ENCODE assay signal across 9 cellular contexts in the genomic region with DNA sequence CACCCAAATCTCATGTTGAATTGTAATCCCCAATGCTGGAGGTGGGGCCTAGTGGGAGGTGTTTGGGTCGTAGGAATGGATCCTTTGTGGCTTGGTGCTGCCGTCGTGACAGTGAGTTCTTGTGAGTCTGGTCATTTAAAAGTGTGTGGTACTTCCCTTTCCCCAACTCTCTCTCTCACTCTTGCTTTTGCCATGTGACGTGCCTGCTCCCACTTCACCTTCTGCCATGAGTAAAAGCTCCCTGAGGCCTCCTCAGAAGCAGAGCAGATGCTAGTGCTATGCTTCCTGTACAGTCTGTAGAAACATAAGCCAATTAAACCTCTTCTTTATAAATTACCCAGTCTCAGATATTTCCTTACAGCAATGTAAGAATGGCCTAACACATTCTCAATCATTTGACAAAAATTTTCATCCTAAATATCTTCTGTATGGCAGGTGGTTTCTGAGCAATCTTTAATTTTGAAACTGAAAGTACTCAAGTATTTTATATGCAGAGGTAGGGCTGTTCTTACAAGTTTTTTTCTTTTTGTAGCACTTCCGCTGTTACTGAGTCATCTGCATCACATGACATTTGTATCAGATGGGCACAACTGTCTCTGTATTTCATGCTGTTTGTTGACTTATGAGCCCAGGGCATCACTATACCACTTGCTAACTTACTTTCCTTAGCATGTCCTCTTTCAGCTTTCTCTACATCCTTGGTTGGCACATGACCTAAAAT. TPM values are rescaled to one million over a fixed set of nuclear protein-coding genes. Genes with fewer than 3 reads are reported as not detected.
DNase-seq lines count a peak whose midpoint lies in the region; ATAC-seq, FAIRE-seq and TF ChIP-seq lines count a peak whose summit lies in the region.
"Had no signal": no experiment of that assay in that cellular context is flagged by ENCODE, and none has a peak within 500 bp of the region (broad histone marks: within the 10 kb centered on the region; RNA-seq: fewer than 3 reads in every experiment).

No MANE protein-coding gene starts in this region.

- DNase-seq in DMS53 treated with DMSO at 0.1 percent for 48 hours (lab: John Stamatoyannopoulos, UW; ENCODE audit: unreplicated experiment) (peak; percentile 6), NCI-H226 (peak; percentile 71), amniotic stem cell (lab: John Stamatoyannopoulos, UW) (peak; percentile 6), HepG2 (ENCODE audit: low spot score) (no peak), NOMO-1 treated with DMSO at 0.1 percent for 48 hours (lab: John Stamatoyannopoulos, UW; ENCODE audit: unreplicated experiment) (no peak), iPS-NIHi7 (ENCODE audit: extremely low spot score) (no peak), mucosa of gallbladder (ENCODE audit: low spot score) (no peak)

- POLR2A ChIA-PET in HepG2 (lab: Yijun Ruan, JAX), result no interaction called here

- no peaks in the 10 kb centered on the region for H3K9me3 ChIP-seq in HepG2 (ENCODE audit: low read length)

- no peak overlapping the region for H3K4me3 ChIP-seq in HepG2 (replicated peaks in 1 of 3; ENCODE audit: insufficient read depth in 1 of 3, low read depth in 2 of 3, low read length in 3 of 3)

- H3K4me2 ChIP-seq in HepG2 (ENCODE audit: low read depth, low read length), result peak overlapping the region; percentile 18; the same call in 1 of the 2 replicates

- ATAC-seq in GM21786 (IDR thresholded peaks at IDR 0.05; ENCODE audit: unreplicated experiment) (peak; percentile 91), HepG2 (no peak)
- ATAC-seq: HCT116 had no signal

- 12% methylated on average over 5 of the region's 5 CpGs for WGBS in HepG2 (ENCODE audit: low lambda C conversion rate)

- no peaks in the 10 kb centered on the region for H3K79me2 ChIP-seq in HepG2 (ENCODE audit: insufficient read depth, low read length)

- TF ChIP-seq EP300 in HepG2 (IDR thresholded peaks at IDR 0.05; ENCODE audit: low read depth in 2 of 2, low read length in 2 of 2), result no peak
- TF ChIP-seq EP300 in HepG2 (CRISPR knock-in tag; IDR thresholded peaks at IDR 0.05; ENCODE audit: borderline replicate concordance), result no peak

- TF ChIP-seq CTCF in HepG2 (CRISPR knock-in tag; IDR thresholded peaks at IDR 0.05), result no peak

- TF ChIP-seq POLR2A in HepG2 (IDR thresholded peaks at IDR 0.05; ENCODE audit: insufficient read depth in 1 of 2, low read depth in 2 of 2, low read length in 2 of 2), result no peak

- no peak for TF ChIP-seq RAD21 in HepG2 (CRISPR knock-in tag; IDR thresholded peaks at IDR 0.05)

- no peak overlapping the region for H2AFZ ChIP-seq in HepG2 (ENCODE audit: low read length)

- no peaks in the 10 kb centered on the region for H3K4me1 ChIP-seq in HepG2 (ENCODE audit: insufficient read depth, low read length)

- no peak overlapping the region for H3K27ac ChIP-seq in HepG2 (ENCODE audit: extremely low read length, insufficient read depth, low read length)

- no peaks in the 10 kb centered on the region for H3K36me3 ChIP-seq in HepG2 (replicated peaks in 1 of 2; ENCODE audit: control insufficient read depth in 1 of 2, insufficient read depth in 2 of 2, low read length in 2 of 2)

- no peak for FAIRE-seq in HepG2 (lab: Jason Lieb, UNC)

- no peaks in the 10 kb centered on the region for H4K20me1 ChIP-seq in HepG2 (ENCODE audit: insufficient read depth, low read length)

- no TSS peak for BruUV-seq in HepG2 (replicated peaks; lab: Mats Ljungman, UMichigan)

- in situ Hi-C loops in HepG2 (cut with HindIII; ENCODE audit: extremely low pct_ligation_motif_present, low pct_unique_long_range_greater_than_20kb), result no loop called here

- CTCF ChIA-PET in HepG2 (lab: Yijun Ruan, JAX; ENCODE audit: low intra/inter-chr PET ratio, low total read pairs), result no interaction called here

- peaks cover 0 to 7% of the 10 kb centered on the region in 2 experiments; a peak in 1 of 5 replicates for H3K27me3 ChIP-seq in HepG2 (ENCODE audit: control insufficient read depth in 1 of 2, insufficient read depth in 2 of 2, low read length in 2 of 2)

- intact Hi-C loops in HepG2 (cut with micrococcal nuclease; ENCODE audit: unreplicated experiment), result no loop called here

- no peak overlapping the region for H3K9ac ChIP-seq in HepG2 (ENCODE audit: insufficient read depth, low read depth, low read length)

TF ChIP-seq in HepG2, 621 proteins besides CTCF, POLR2A, EP300 and RAD21:
- TF ChIP-seq, protein P1, sequence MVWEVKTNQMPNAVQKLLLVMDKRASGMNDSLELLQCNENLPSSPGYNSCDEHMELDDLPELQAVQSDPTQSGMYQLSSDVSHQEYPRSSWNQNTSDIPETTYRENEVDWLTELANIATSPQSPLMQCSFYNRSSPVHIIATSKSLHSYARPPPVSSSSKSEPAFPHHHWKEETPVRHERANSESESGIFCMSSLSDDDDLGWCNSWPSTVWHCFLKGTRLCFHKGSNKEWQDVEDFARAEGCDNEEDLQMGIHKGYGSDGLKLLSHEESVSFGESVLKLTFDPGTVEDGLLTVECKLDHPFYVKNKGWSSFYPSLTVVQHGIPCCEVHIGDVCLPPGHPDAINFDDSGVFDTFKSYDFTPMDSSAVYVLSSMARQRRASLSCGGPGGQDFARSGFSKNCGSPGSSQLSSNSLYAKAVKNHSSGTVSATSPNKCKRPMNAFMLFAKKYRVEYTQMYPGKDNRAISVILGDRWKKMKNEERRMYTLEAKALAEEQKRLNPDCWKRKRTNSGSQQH (CRISPR knock-in tag; IDR thresholded peaks at IDR 0.05; ENCODE audit: low read depth), result no peak
- TF ChIP-seq FOSL2 (CRISPR knock-in tag; IDR thresholded peaks at IDR 0.05), result peak; percentile 11; the same call in 1 of the 2 replicates

RNA-seq across cellular contexts. Expression of a gene that starts 8.8 kb away (rescaled TPM):
- not detected in 2 replicates for total RNA-seq in HepG2 (2016; rRNA removed; fragmentation: Illumina TruSeq; extraction: Trizol)
- total RNA-seq in HepG2 (2016; cell fraction: cytosol; rRNA removed; fragmentation: Illumina TruSeq; extraction: Trizol; ENCODE audit: low read depth), result not detected in 2 replicates
- total RNA-seq in HepG2 (2016; cell fraction: insoluble cytoplasmic fraction; rRNA removed; fragmentation: Illumina TruSeq; extraction: Trizol), result not detected in 2 replicates
- not detected in 2 replicates for total RNA-seq in HepG2 (2016; cell fraction: membrane; rRNA removed; fragmentation: Illumina TruSeq; extraction: Trizol)
- total RNA-seq in HepG2 (2016; cell fraction: nucleus; rRNA removed; fragmentation: Illumina TruSeq; extraction: Trizol), result not detected in 2 replicates
- not detected in 2 replicates for polyA plus RNA-seq in HepG2 (2011; rRNA removed)
- not detected in 2 replicates for polyA plus RNA-seq in HepG2 (2011; cell fraction: cytosol; rRNA removed)
- not detected in 2 replicates for polyA plus RNA-seq in HepG2 (2011; cell fraction: nucleus; rRNA removed)
- not detected in 2 replicates for polyA plus RNA-seq in HepG2 (2012)
- not detected in 2 replicates for polyA plus RNA-seq in HepG2 (2016; cell fraction: cytosol; fragmentation: Illumina TruSeq; extraction: Trizol; ENCODE audit: low read depth)
- not detected in 2 replicates for polyA plus RNA-seq in HepG2 (2016; cell fraction: insoluble cytoplasmic fraction; fragmentation: Illumina TruSeq; extraction: Trizol; ENCODE audit: low read depth)
- polyA plus RNA-seq in HepG2 (2016; cell fraction: membrane; fragmentation: Illumina TruSeq; extraction: Trizol; ENCODE audit: low read depth), result not detected in 2 replicates
- not detected in 2 replicates for polyA plus RNA-seq in HepG2 (2016; cell fraction: nucleus; fragmentation: Illumina TruSeq; extraction: Trizol; ENCODE audit: insufficient read depth, low read depth)
- 9.3 TPM in 1 of 2 replicates, not detected in the other for polyA minus RNA-seq in HepG2 (2011; rRNA and poly(A)+ RNA removed; ENCODE audit: low replicate concordance)
- polyA minus RNA-seq in HepG2 (2011; cell fraction: cytosol; rRNA and poly(A)+ RNA removed), result not detected in 2 replicates
- not detected in 2 replicates for polyA minus RNA-seq in HepG2 (2011; cell fraction: nucleus; rRNA and poly(A)+ RNA removed)
- total RNA-seq in mucosa of gallbladder, result 2.7 TPM

Comparison
In these comparisons a context has a peak if more than half of its experiments do, and no peak if none do; other contexts are left out.
1. DNase-seq: peak in DMS53 treated with DMSO at 0.1 percent for 48 hours (single experiment), NCI-H226 (single experiment) and amniotic stem cell (single experiment); none in HepG2 (single experiment), NOMO-1 treated with DMSO at 0.1 percent for 48 hours (single experiment), iPS-NIHi7 (single experiment) and mucosa of gallbladder (single experiment).